Comparison of ENCODE assay signal across 8 cellular contexts in genomic region chr12:108514973-108515814, GRCh38. TPM values are rescaled to one million over a fixed set of nuclear protein-coding genes. Genes with fewer than 3 reads are reported as not detected.
A peak's percentile ranks its signal among the peaks of the same experiment; 100 is the strongest.
DNase-seq lines count a peak whose midpoint lies in the region; ATAC-seq, FAIRE-seq and TF ChIP-seq lines count a peak whose summit lies in the region.

Gene FICD (plus strand): TSS chr12:108515277. CDS start chr12:108516973, 1,696 bp downstream.

- TF ChIP-seq CTCF in DOHH2 (IDR thresholded peaks at IDR 0.05; ENCODE audit: low read depth, low read length, poor library complexity, severe bottlenecking) (no peak), esophagus squamous epithelium (IDR thresholded peaks at IDR 0.05) (peak in 1 of 6 experiments; percentile 22)

- H3K36me3 ChIP-seq in DOHH2 (ENCODE audit: control insufficient read depth, low read length), result peaks cover 39% of the 10 kb centered on the region
- H3K36me3 ChIP-seq in GM23248 (ENCODE audit: low read depth), result peaks cover 2% of the 10 kb centered on the region; the same call in 1 of the 2 replicates
- H3K36me3 ChIP-seq in Karpas-422 (ENCODE audit: insufficient read depth, low read length), result peaks cover 15% of the 10 kb centered on the region; the same call in 1 of the 2 replicates
- H3K36me3 ChIP-seq in esophagus squamous epithelium, result peaks cover 7 to 31% (median 17%) of the 10 kb centered on the region in 3 donors

- DNase-seq in GM23248 (peak; percentile 100), Karpas-422 (peak; percentile 99), RCC 7860 (ENCODE audit: low spot score) (peak; percentile 89), esophagus squamous epithelium (lab: John Stamatoyannopoulos, UW) (peak; percentile 94), myocyte (ENCODE audit: low read depth) (peak; percentile 99)
- peak; percentile 99 to 100 for DNase-seq in activated T-cell treated with anti-CD3 and anti-CD28 coated beads, Interleukin-2, amount 50 U/mL, for 72 hours
- DNase-seq in stimulated activated CD8-positive, alpha-beta memory T cell treated with anti-CD3 and anti-CD28 coated beads, Interleukin-7, amount 100 ng/mL, for 4 hours (ENCODE audit: low read depth in 2 of 2), result peak; percentile 99

- H3K27me3 Mint-ChIP-seq in activated T-cell treated with anti-CD3 and anti-CD28 coated beads, Interleukin-2, amount 50 U/mL, for 72 hours (ENCODE audit: low read depth), result no peaks in the 10 kb centered on the region

- WGBS in GM23248 (ENCODE audit: low coverage in 1 of 2, low lambda C conversion rate in 2 of 2, missing lambda C conversion rate in 2 of 2), 2 experiments, result 0 to 2% methylated on average over 46 to 61 of the region's 67 CpGs
- 1% methylated on average over 18 to 23 of the region's 67 CpGs for WGBS in esophagus squamous epithelium, 2 donors

- peak within 1 kb of the TSS; percentile 74 for H2AFZ ChIP-seq in GM23248
- 0 out of 2 replicates have a peak within 1 kb of the TSS, but pooled peaks have one; percentile 69 for H2AFZ ChIP-seq in Karpas-422 (ENCODE audit: low read length)

- H3F3A ChIP-seq in DOHH2 (ENCODE audit: control insufficient read depth, insufficient read depth), result peaks cover 15% of the 10 kb centered on the region; the same call in 1 of the 2 replicates
- H3F3A ChIP-seq in GM23248 (ENCODE audit: insufficient read depth), result no peaks in the 10 kb centered on the region

- TF ChIP-seq POLR2A in esophagus squamous epithelium (IDR thresholded peaks at IDR 0.05), result peak in 1 of 4 donors; percentile 31

- peak within 1 kb of the TSS; percentile 88 for H3K27ac Mint-ChIP-seq in activated T-cell treated with anti-CD3 and anti-CD28 coated beads, Interleukin-2, amount 50 U/mL, for 72 hours

- H3K27ac ChIP-seq in DOHH2 (ENCODE audit: low read depth, low read length) (peak within 1 kb of the TSS; percentile 57), GM23248 (no peak within 1 kb of the TSS), Karpas-422 (ENCODE audit: low read length) (peak within 1 kb of the TSS; percentile 5; the same call in 1 of the 2 replicates), esophagus squamous epithelium (peak within 1 kb of the TSS; percentile 76 to 79 (median 78))

- intact Hi-C loops in esophagus squamous epithelium (cut with DNase I), result no loop called here

- H3K9me2 ChIP-seq in DOHH2 (replicated peaks; ENCODE audit: control insufficient read depth, low read length) (no peaks in the 10 kb centered on the region), GM23248 (ENCODE audit: insufficient read depth) (no peaks in the 10 kb centered on the region), Karpas-422 (replicated peaks; ENCODE audit: insufficient read depth, low read length) (no peaks in the 10 kb centered on the region)

- H3K9me3 ChIP-seq in DOHH2 (ENCODE audit: control insufficient read depth, insufficient read depth, low read length) (no peaks in the 10 kb centered on the region), GM23248 (ENCODE audit: low read depth) (no peaks in the 10 kb centered on the region), Karpas-422 (ENCODE audit: low read length) (no peaks in the 10 kb centered on the region), esophagus squamous epithelium (no peaks in the 10 kb centered on the region)

- peak; percentile 80 for FAIRE-seq in RCC 7860 (lab: Jason Lieb, UNC)

- H3K4me3 ChIP-seq in DOHH2 (ENCODE audit: low read length) (peak within 1 kb of the TSS; percentile 92), GM23248 (peak within 1 kb of the TSS; percentile 80), Karpas-422 (ENCODE audit: low read length) (peak within 1 kb of the TSS; percentile 80), esophagus squamous epithelium (peak within 1 kb of the TSS; percentile 59 to 83 (median 67))

- H4K20me1 ChIP-seq in DOHH2 (ENCODE audit: control insufficient read depth, insufficient read depth, low read depth, low read length) (peaks cover 4% of the 10 kb centered on the region; the same call in 1 of the 2 replicates), GM23248 (ENCODE audit: insufficient read depth) (no peaks in the 10 kb centered on the region; the same call in 1 of the 2 replicates), Karpas-422 (ENCODE audit: insufficient read depth, low read depth, low read length) (0 out of 2 replicates have a peak, but pooled peaks cover 12% of the 10 kb centered on the region)

- peaks cover 39% of the 10 kb centered on the region for H3K4me1 Mint-ChIP-seq in activated T-cell treated with anti-CD3 and anti-CD28 coated beads, Interleukin-2, amount 50 U/mL, for 72 hours (ENCODE audit: low read depth)

- H3K4me1 ChIP-seq in DOHH2 (ENCODE audit: control insufficient read depth, low read length) (peaks cover 47% of the 10 kb centered on the region), GM23248 (ENCODE audit: insufficient read depth) (peaks cover 19% of the 10 kb centered on the region), Karpas-422 (ENCODE audit: low read length) (peaks cover 22% of the 10 kb centered on the region), esophagus squamous epithelium (peaks cover 17 to 34% (median 19%) of the 10 kb centered on the region in 3 donors)

- H3K4me2 ChIP-seq in DOHH2 (ENCODE audit: low read length), result peak within 1 kb of the TSS; percentile 84
- peak within 1 kb of the TSS; percentile 92 for H3K4me2 ChIP-seq in GM23248 (ENCODE audit: unreplicated experiment)
- H3K4me2 ChIP-seq in Karpas-422 (ENCODE audit: low read depth, low read length, poor library complexity, severe bottlenecking), result peak within 1 kb of the TSS; percentile 77

- H3K36me3 Mint-ChIP-seq in activated T-cell treated with anti-CD3 and anti-CD28 coated beads, Interleukin-2, amount 50 U/mL, for 72 hours (ENCODE audit: insufficient read depth in 2 of 2), result peaks cover 3 to 6% of the 10 kb centered on the region in 2 donors

- peak within 1 kb of the TSS; percentile 75 for H3K9ac ChIP-seq in GM23248
- H3K9ac ChIP-seq in Karpas-422 (ENCODE audit: low read length), result peak within 1 kb of the TSS; percentile 75

- in situ Hi-C loops in GM23248 (cut with MboI), result no loop called here

- H3K79me2 ChIP-seq in DOHH2 (ENCODE audit: control insufficient read depth, low read length), result peaks cover 29% of the 10 kb centered on the region
- peaks cover 8% of the 10 kb centered on the region; the same call in 1 of the 2 replicates for H3K79me2 ChIP-seq in GM23248 (ENCODE audit: insufficient read depth)
- no peaks in the 10 kb centered on the region for H3K79me2 ChIP-seq in Karpas-422 (ENCODE audit: low read length)

- peak within 1 kb of the TSS; percentile 77 to 92 for H3K4me3 Mint-ChIP-seq in activated T-cell treated with anti-CD3 and anti-CD28 coated beads, Interleukin-2, amount 50 U/mL, for 72 hours

- no peaks in the 10 kb centered on the region for H3K9me3 Mint-ChIP-seq in activated T-cell treated with anti-CD3 and anti-CD28 coated beads, Interleukin-2, amount 50 U/mL, for 72 hours

- peak; percentile 91 to 93 for ATAC-seq in activated T-cell treated with anti-CD3 and anti-CD28 coated beads, Interleukin-2, amount 50 U/mL, for 72 hours (replicated peaks in 1 of 2)

- H3K27me3 ChIP-seq in DOHH2 (ENCODE audit: control insufficient read depth, low read length) (no peaks in the 10 kb centered on the region), GM23248 (replicated peaks; ENCODE audit: insufficient read depth) (no peaks in the 10 kb centered on the region), Karpas-422 (ENCODE audit: low read length) (no peaks in the 10 kb centered on the region), esophagus squamous epithelium (no peaks in the 10 kb centered on the region)

RNA-seq across cellular contexts. Expression of gene FICD, which starts in this region (rescaled TPM):
- 8.6 and 9.4 TPM in 2 replicates for total RNA-seq in GM23248 (2014; rRNA removed; shearing (Covaris generic))
- 11.6 TPM in 2 replicates for polyA plus RNA-seq in GM23248 (2016; fragmentation: Nextera tagmentation; extraction: Ambion mirVana)
- 4.0 and 5.5 TPM in 2 replicates for total RNA-seq in Karpas-422 (2014; rRNA removed; shearing (Covaris generic); ENCODE audit: low replicate concordance)
- 1 to 10 TPM; 4.0 to 7.7 TPM for total RNA-seq in activated T-cell treated with anti-CD3 and anti-CD28 coated beads, Interleukin-2, amount 50 U/mL, for 72 hours
- total RNA-seq in esophagus squamous epithelium (1 to 10 TPM; 1.6 to 4.0 (median 2.1) TPM), myocyte (3.9 and 4.7 TPM in 2 replicates)
- polyA plus RNA-seq in myocyte (2012), result 10.4 TPM
